8 cellular contexts compared by ENCODE assay signal in genomic region chr12:42589465-42590323, GRCh38. TPM values are rescaled to one million over a fixed set of nuclear protein-coding genes. Genes with fewer than 3 reads are reported as not detected.
DNase-seq lines count a peak whose midpoint lies in the region; ATAC-seq and TF ChIP-seq lines count a peak whose summit lies in the region.

TSS of gene PRICKLE1 (minus strand) at chr12:42589746. CDS start at chr12:42472516, 117,230 bp downstream.

- no peaks in the 10 kb centered on the region for H3K9me3 ChIP-seq in naive thymus-derived CD4-positive, alpha-beta T cell (ENCODE audit: control insufficient read depth in 2 of 3, low read length in 3 of 3)

- no peak within 1 kb of the TSS for H3K27ac ChIP-seq in naive thymus-derived CD4-positive, alpha-beta T cell (ENCODE audit: low read depth, low read length)
- H3K27ac ChIP-seq in urinary bladder (ENCODE audit: low read depth): peak within 1 kb of the TSS; percentile 83

- DNase-seq in Jurkat, Clone E6-1 (ENCODE audit: low read depth, low spot score): no peak
- DNase-seq in activated CD4-positive, alpha-beta memory T cell treated with anti-CD3 and anti-CD28 coated beads for 36 hours: peak; percentile 34
- DNase-seq in fibroblast of mammary gland (ENCODE audit: low read depth): peak; percentile 48
- peak in 2 of 9 donors; percentile 13 to 70 for DNase-seq in naive thymus-derived CD4-positive, alpha-beta T cell
- DNase-seq in SHP77 (lab: John Stamatoyannopoulos, UW): no peak

- POLR2A ChIA-PET in activated CD4-positive, alpha-beta memory T cell treated with anti-CD3 and anti-CD28 coated beads for 36 hours (lab: Charles Lee): no interaction called here
- POLR2A ChIA-PET in naive thymus-derived CD4-positive, alpha-beta T cell (lab: Charles Lee): no interaction called here

- H3K4me1 Mint-ChIP-seq in activated CD4-positive, alpha-beta memory T cell treated with anti-CD3 and anti-CD28 coated beads for 36 hours (ENCODE audit: low read depth): peaks cover 15% of the 10 kb centered on the region
- H3K4me1 Mint-ChIP-seq in naive thymus-derived CD4-positive, alpha-beta T cell: peaks cover 0 to 21% (median 16%) of the 10 kb centered on the region in 7 donors

- peaks cover 0 to 4% of the 10 kb centered on the region in 2 donors for H3K27me3 ChIP-seq in naive thymus-derived CD4-positive, alpha-beta T cell (ENCODE audit: control insufficient read depth in 2 of 2, insufficient read depth in 2 of 2, low read length in 2 of 2)

- H3K4me3 Mint-ChIP-seq in activated CD4-positive, alpha-beta memory T cell treated with anti-CD3 and anti-CD28 coated beads for 36 hours: peak within 1 kb of the TSS; percentile 62
- H3K4me3 Mint-ChIP-seq in naive thymus-derived CD4-positive, alpha-beta T cell: peak within 1 kb of the TSS; percentile 65 to 81 (median 76)

- intact Hi-C loops in activated CD4-positive, alpha-beta memory T cell treated with anti-CD3 and anti-CD28 coated beads for 36 hours (cut with micrococcal nuclease): loop anchor here (10.0 kb wide), 1 partner anchor 575 kb away; no protein-coding TSS in a partner anchor
- intact Hi-C loops in naive thymus-derived CD4-positive, alpha-beta T cell (cut with micrococcal nuclease): no loop called here

- H3K36me3 Mint-ChIP-seq in activated CD4-positive, alpha-beta memory T cell treated with anti-CD3 and anti-CD28 coated beads for 36 hours: no peaks in the 10 kb centered on the region
- peaks cover 0 to 3% (median 0%) of the 10 kb centered on the region in 5 donors for H3K36me3 Mint-ChIP-seq in naive thymus-derived CD4-positive, alpha-beta T cell

- H3K27me3 Mint-ChIP-seq in activated CD4-positive, alpha-beta memory T cell treated with anti-CD3 and anti-CD28 coated beads for 36 hours: peaks cover 45% of the 10 kb centered on the region
- H3K27me3 Mint-ChIP-seq in naive thymus-derived CD4-positive, alpha-beta T cell: peaks cover 55 to 68% (median 62%) of the 10 kb centered on the region in 5 donors

- CTCF ChIA-PET in activated CD4-positive, alpha-beta memory T cell treated with anti-CD3 and anti-CD28 coated beads for 36 hours (lab: Charles Lee): no interaction called here
- CTCF ChIA-PET in naive thymus-derived CD4-positive, alpha-beta T cell (lab: Charles Lee): no interaction called here

- TF ChIP-seq CTCF in GM12875 (IDR thresholded peaks at IDR 0.05; ENCODE audit: borderline replicate concordance, insufficient read depth, low read depth, low read length): no peak
- TF ChIP-seq CTCF in fibroblast of mammary gland (conservative IDR thresholded peaks at IDR 0.05; ENCODE audit: control insufficient read depth, insufficient read depth, low read depth, low read length): no peak

- H3K4me1 ChIP-seq in naive thymus-derived CD4-positive, alpha-beta T cell (ENCODE audit: control insufficient read depth in 2 of 2, insufficient read depth in 2 of 2, low read length in 2 of 2): peaks cover 0 to 4% of the 10 kb centered on the region in 2 donors
- peaks cover 2% of the 10 kb centered on the region for H3K4me1 ChIP-seq in urinary bladder (ENCODE audit: insufficient read depth)

- ATAC-seq in GM21786 (IDR thresholded peaks at IDR 0.05; ENCODE audit: unreplicated experiment): peak; percentile 68
- peak; percentile 67 for ATAC-seq in naive thymus-derived CD4-positive, alpha-beta T cell

- peak within 1 kb of the TSS; percentile 32 for H3K4me3 ChIP-seq in GM12875 (ENCODE audit: low read depth, low read length)
- H3K4me3 ChIP-seq in Jurkat, Clone E6-1 (ENCODE audit: low read length): peak within 1 kb of the TSS; percentile 9; the same call in 1 of the 2 replicates
- peak within 1 kb of the TSS; percentile 86 for H3K4me3 ChIP-seq in fibroblast of mammary gland (ENCODE audit: control insufficient read depth, low read depth, low read length)
- peak within 1 kb of the TSS; percentile 20 for H3K4me3 ChIP-seq in naive thymus-derived CD4-positive, alpha-beta T cell (ENCODE audit: low read length)
- peak within 1 kb of the TSS; percentile 83 for H3K4me3 ChIP-seq in urinary bladder (ENCODE audit: low read depth, low read length)

- WGBS in urinary bladder: under 1% methylated on average over 107 of the region's 107 CpGs

- H3K27ac Mint-ChIP-seq in activated CD4-positive, alpha-beta memory T cell treated with anti-CD3 and anti-CD28 coated beads for 36 hours: no peak within 1 kb of the TSS
- H3K27ac Mint-ChIP-seq in naive thymus-derived CD4-positive, alpha-beta T cell: no peak within 1 kb of the TSS

- H3K36me3 ChIP-seq in naive thymus-derived CD4-positive, alpha-beta T cell (ENCODE audit: control insufficient read depth in 2 of 3, insufficient read depth in 3 of 3, low read length in 3 of 3): no peaks in the 10 kb centered on the region
- no peaks in the 10 kb centered on the region for H3K36me3 ChIP-seq in urinary bladder (ENCODE audit: insufficient read depth)

- no peaks in the 10 kb centered on the region for H3K9me3 Mint-ChIP-seq in activated CD4-positive, alpha-beta memory T cell treated with anti-CD3 and anti-CD28 coated beads for 36 hours
- peaks cover 0 to 4% (median 0%) of the 10 kb centered on the region in 11 donors for H3K9me3 Mint-ChIP-seq in naive thymus-derived CD4-positive, alpha-beta T cell

RNA-seq across cellular contexts. Expression of gene PRICKLE1, which starts in this region (rescaled TPM):
- not detected for polyA plus RNA-seq in Jurkat, Clone E6-1 (2012; ENCODE audit: insufficient read depth, insufficient read length)
- not detected for total RNA-seq in activated CD4-positive, alpha-beta memory T cell treated with anti-CD3 and anti-CD28 coated beads for 36 hours
- total RNA-seq in naive thymus-derived CD4-positive, alpha-beta T cell: 1 to 10 TPM in 1 of 5 experiments, under 1 TPM in 2, not detected in 2; 0.10 to 1.2 (median 0.34) TPM
- not detected for polyA plus RNA-seq in naive thymus-derived CD4-positive, alpha-beta T cell
- 59.7 TPM for total RNA-seq in urinary bladder
- 8.9 TPM for polyA plus RNA-seq in urinary bladder

Comparison
In these comparisons a context has a peak if more than half of its experiments do, and no peak if none do; other contexts are left out.
1. RNA of gene PRICKLE1 (total RNA-seq): 59.7 TPM in urinary bladder (single experiment); 0.10 to 1.2 TPM in naive thymus-derived CD4-positive, alpha-beta T cell and not detected in activated CD4-positive, alpha-beta memory T cell treated with anti-CD3 and anti-CD28 coated beads for 36 hours; every median in the first group is over 10 times any median in the second.
2. Peak in DNase-seq in activated CD4-positive, alpha-beta memory T cell treated with anti-CD3 and anti-CD28 coated beads for 36 hours; RNA of the gene not detected or under 1 TPM.
3. H3K4me3 ChIP-seq: peak in every context shown above with its lines; median percentile 86 in fibroblast of mammary gland; 83 in urinary bladder; 32 in GM12875; 20 in naive thymus-derived CD4-positive, alpha-beta T cell; 9 in Jurkat, Clone E6-1.